17 cellular contexts compared by ENCODE assay signal in genomic region chr1:1806890-1807289, GRCh38. TPM values are rescaled to one million over a fixed set of nuclear protein-coding genes. Genes with fewer than 3 reads are reported as not detected.
DNase-seq lines count a peak whose midpoint lies in the region; ATAC-seq and TF ChIP-seq lines count a peak whose summit lies in the region.
"Had no signal": no experiment of that assay in that cellular context is flagged by ENCODE, and none has a peak within 500 bp of the region (broad histone marks: within the 10 kb centered on the region; RNA-seq: fewer than 3 reads in every experiment).

No MANE protein-coding gene starts in this region.

- DNase-seq in left ventricle myocardium inferior = no peak
- no peak for DNase-seq in Right ventricle myocardium inferior (ENCODE audit: missing footprints)
- peak in 1 of 2 donors; percentile 77 for DNase-seq in ascending aorta (ENCODE audit: low spot score in 2 of 2)
- peak; percentile 11 for DNase-seq in mesenchymal stem cell
- DNase-seq in aorta = peak in 1 of 2 donors; percentile 63
- no peak for DNase-seq in dermis blood vessel endothelial cell
- DNase-seq in transverse colon = no peak
- no peak for DNase-seq in T-helper 17 cell
- DNase-seq: BE2C, DMS53, NCI-H2107, WERI-Rb-1 had no signal

- no peak for ATAC-seq in Right ventricle myocardium inferior
- ATAC-seq in aorta (ENCODE audit: low FRiP score) = no peak
- ATAC-seq in T-helper 17 cell = no peak
- ATAC-seq: SK-N-SH treated with all-trans-retinoic acid at 6 μM for 48 hours had no signal

- H4K8ac ChIP-seq in mesenchymal stem cell (ENCODE audit: low read length) = no peak overlapping the region

- no peak overlapping the region for H2BK12ac ChIP-seq in mesenchymal stem cell (ENCODE audit: low read length in 2 of 2)

- intact Hi-C loops in left ventricle myocardium inferior (cut with micrococcal nuclease) (no loop called here), Right ventricle myocardium inferior (cut with DNase I) (no loop called here), ascending aorta (cut with DNase I) (loop anchor here (2.0 kb wide), 1 partner anchor 28 kb away; the partner anchor contains the start of gene NADK), aorta (cut with DNase I) (no loop called here), transverse colon (cut with DNase I; ENCODE audit: low total_unique reads) (no loop called here)

- H3K36me3 ChIP-seq in left ventricle myocardium inferior = peaks cover 77% of the 10 kb centered on the region
- peaks cover 28 to 38% of the 10 kb centered on the region in 2 donors for H3K36me3 ChIP-seq in ascending aorta
- H3K36me3 ChIP-seq in mesenchymal stem cell (ENCODE audit: control insufficient read depth in 1 of 2, insufficient read depth in 2 of 2, low read depth in 1 of 2, low read length in 2 of 2) = peaks cover 65 to 67% of the 10 kb centered on the region in 2 experiments
- peaks cover 3% of the 10 kb centered on the region in 2 donors for H3K36me3 ChIP-seq in aorta (ENCODE audit: control insufficient read depth in 1 of 2, insufficient read depth in 2 of 2, low read length in 1 of 2)
- H3K36me3 ChIP-seq in transverse colon = peaks cover 0 to 58% (median 18%) of the 10 kb centered on the region in 4 donors
- H3K36me3 ChIP-seq: breast epithelium had no signal

- no peak overlapping the region for H3K14ac ChIP-seq in mesenchymal stem cell (ENCODE audit: low read length in 2 of 2)

- in situ Hi-C loops in transverse colon (cut with MboI; ENCODE audit: low pct_ligation_motif_present in 1 of 4, low pct_unique_long_range_greater_than_20kb in 1 of 4, low sequenced_read_pairs in 3 of 4) = no loop called here

- peak overlapping the region; percentile 57 for H3K9ac ChIP-seq in mesenchymal stem cell (ENCODE audit: low read length)
- H3K9ac ChIP-seq: neural progenitor cell had no signal

- H3K4me3 Mint-ChIP-seq in T-helper 17 cell = no peak overlapping the region
- H3K4me3 Mint-ChIP-seq: neural progenitor cell, type B pancreatic cell had no signal

- H3K18ac ChIP-seq in mesenchymal stem cell (ENCODE audit: low read depth in 1 of 2, low read length in 2 of 2) = no peak overlapping the region

- H3K36me3 Mint-ChIP-seq in T-helper 17 cell (ENCODE audit: low read depth) = peaks cover 3% of the 10 kb centered on the region

- TF ChIP-seq CTCF in left ventricle myocardium inferior (IDR thresholded peaks at IDR 0.05; ENCODE audit: borderline replicate concordance) (no peak), ascending aorta (IDR thresholded peaks at IDR 0.05) (no peak), transverse colon (IDR thresholded peaks at IDR 0.05) (no peak)

- no peak overlapping the region for H2AK5ac ChIP-seq in mesenchymal stem cell (ENCODE audit: low read length, severe bottlenecking)

- H3K23ac ChIP-seq in mesenchymal stem cell (ENCODE audit: low read length in 2 of 2) = no peak overlapping the region

- no peaks in the 10 kb centered on the region for H3K27me3 Mint-ChIP-seq in T-helper 17 cell
- H3K27me3 Mint-ChIP-seq: type B pancreatic cell had no signal

- H3K27me3 ChIP-seq in left ventricle myocardium inferior (ENCODE audit: low read depth) (no peaks in the 10 kb centered on the region), ascending aorta (no peaks in the 10 kb centered on the region), mesenchymal stem cell (ENCODE audit: control insufficient read depth in 1 of 2, insufficient read depth in 1 of 2, low read length in 2 of 2) (no peaks in the 10 kb centered on the region), aorta (ENCODE audit: control insufficient read depth in 1 of 2, insufficient read depth in 2 of 2, low read length in 1 of 2) (no peaks in the 10 kb centered on the region), transverse colon (no peaks in the 10 kb centered on the region)
- H3K27me3 ChIP-seq: BE2C, breast epithelium, neural progenitor cell had no signal

- no peak overlapping the region for H4K91ac ChIP-seq in mesenchymal stem cell (ENCODE audit: low read length)

- TF ChIP-seq POLR2A in transverse colon (IDR thresholded peaks at IDR 0.05) = no peak

- no peak overlapping the region for H2AFZ ChIP-seq in mesenchymal stem cell (ENCODE audit: low read depth, low read length)
- H2AFZ ChIP-seq: neural progenitor cell had no signal

- H3K27ac Mint-ChIP-seq in T-helper 17 cell = no peak overlapping the region
- H3K27ac Mint-ChIP-seq: neural progenitor cell, type B pancreatic cell had no signal

- no peak overlapping the region for H3K4me2 ChIP-seq in mesenchymal stem cell (ENCODE audit: low read length, poor library complexity, severe bottlenecking)
- H3K4me2 ChIP-seq: neural progenitor cell had no signal

- TF ChIP-seq EP300 in transverse colon (IDR thresholded peaks at IDR 0.05; ENCODE audit: low read depth) = no peak

- no peak overlapping the region for H2BK5ac ChIP-seq in mesenchymal stem cell (ENCODE audit: low read depth, low read length, poor library complexity, severe bottlenecking)

- WGBS in mesenchymal stem cell = 95% methylated on average over 2 of the region's 2 CpGs
- 45 to 51% methylated on average over 2 of the region's 2 CpGs for WGBS in aorta, 2 donors
- WGBS in transverse colon (ENCODE audit: low coverage in 1 of 2), 2 donors = 83 to 100% methylated on average over 1 to 2 of the region's 2 CpGs

- peaks cover 18% of the 10 kb centered on the region for H3K4me1 Mint-ChIP-seq in T-helper 17 cell

- no peak overlapping the region for H2BK15ac ChIP-seq in mesenchymal stem cell (ENCODE audit: low read depth, poor library complexity, severe bottlenecking)

- H3K9me3 ChIP-seq in left ventricle myocardium inferior (replicated peaks) = no peaks in the 10 kb centered on the region
- no peaks in the 10 kb centered on the region for H3K9me3 ChIP-seq in ascending aorta
- H3K9me3 ChIP-seq in mesenchymal stem cell (ENCODE audit: control insufficient read depth, low read length) = no peaks in the 10 kb centered on the region
- no peaks in the 10 kb centered on the region for H3K9me3 ChIP-seq in aorta (ENCODE audit: control insufficient read depth, low read length)
- no peaks in the 10 kb centered on the region for H3K9me3 ChIP-seq in transverse colon
- no peaks in the 10 kb centered on the region for H3K9me3 ChIP-seq in T-helper 17 cell (ENCODE audit: control insufficient read depth, low read length, poor library complexity, severe bottlenecking)
- H3K9me3 ChIP-seq: BE2C, breast epithelium had no signal

- no peak overlapping the region for H2BK120ac ChIP-seq in mesenchymal stem cell (ENCODE audit: low read depth, low read length)

- no peak overlapping the region for H3K4me3 ChIP-seq in left ventricle myocardium inferior
- no peak overlapping the region for H3K4me3 ChIP-seq in ascending aorta
- no peak overlapping the region for H3K4me3 ChIP-seq in mesenchymal stem cell (ENCODE audit: insufficient read depth in 1 of 2, low read depth in 1 of 2, low read length in 2 of 2)
- no peak overlapping the region for H3K4me3 ChIP-seq in aorta (ENCODE audit: low read length in 2 of 2)
- no peak overlapping the region for H3K4me3 ChIP-seq in transverse colon
- H3K4me3 ChIP-seq: breast epithelium, neural progenitor cell, skin epidermis had no signal

- H3K4me1 ChIP-seq in left ventricle myocardium inferior = peaks cover 25% of the 10 kb centered on the region
- H3K4me1 ChIP-seq in ascending aorta = peaks cover 0 to 13% of the 10 kb centered on the region in 2 donors
- H3K4me1 ChIP-seq in mesenchymal stem cell (ENCODE audit: control insufficient read depth, insufficient read depth, low read depth, low read length) = peaks cover 5% of the 10 kb centered on the region
- H3K4me1 ChIP-seq in aorta (ENCODE audit: control insufficient read depth in 1 of 2, insufficient read depth in 2 of 2, low read length in 2 of 2) = peaks cover 0 to 3% of the 10 kb centered on the region in 2 donors
- H3K4me1 ChIP-seq in transverse colon = no peaks in the 10 kb centered on the region
- H3K4me1 ChIP-seq: BE2C, breast epithelium had no signal

- H3K27ac ChIP-seq in left ventricle myocardium inferior (replicated peaks) (peak overlapping the region; percentile 48), ascending aorta (peak overlapping the region; percentile 80), mesenchymal stem cell (ENCODE audit: low read length, poor library complexity, severe bottlenecking) (peak overlapping the region; percentile 26), aorta (ENCODE audit: low read depth in 1 of 2, low read length in 2 of 2) (peak overlapping the region; percentile 51 to 80), transverse colon (no peak overlapping the region)
- H3K27ac ChIP-seq: breast epithelium, neural progenitor cell, WERI-Rb-1 had no signal

- peaks cover 15% of the 10 kb centered on the region for H3K79me1 ChIP-seq in mesenchymal stem cell (replicated peaks; ENCODE audit: low read length, poor library complexity, severe bottlenecking)

- H3K4ac ChIP-seq in mesenchymal stem cell (ENCODE audit: low read depth in 1 of 2, low read length in 2 of 2) = no peak overlapping the region

RNA-seq across cellular contexts. Expression of gene NADK, which starts 28.6 kb away (rescaled TPM):
- total RNA-seq in left ventricle myocardium inferior = 25.3 TPM
- total RNA-seq in Right ventricle myocardium inferior = 26.9 TPM
- 104 TPM for total RNA-seq in ascending aorta
- 42.8 TPM for polyA plus RNA-seq in mesenchymal stem cell (2013, experiment 1 of 2)
- 40.7 TPM for polyA plus RNA-seq in mesenchymal stem cell (2013, experiment 2 of 2)
- 10 to 100 TPM; 76.0 to 79.2 TPM for total RNA-seq in aorta
- 10 to 100 TPM; 66.0 to 87.7 TPM for polyA plus RNA-seq in aorta
- 44.6 and 52.1 TPM in 2 replicates for total RNA-seq in dermis blood vessel endothelial cell
- total RNA-seq in transverse colon = 100 to 1,000 TPM; 129 to 191 (median 152) TPM
- total RNA-seq in T-helper 17 cell = 10 to 100 TPM; 54.8 to 61.5 TPM

Comparison
In these comparisons a context has a peak if more than half of its experiments do, and no peak if none do; other contexts are left out.
1. H3K27ac ChIP-seq: peak in left ventricle myocardium inferior (single experiment), ascending aorta (2 of 2), mesenchymal stem cell (single experiment) and aorta (2 of 2); none in transverse colon (0 of 4).